28 cellular contexts compared by ENCODE assay signal in genomic region chrX:10393899-10394298, GRCh38.
DNase-seq lines count a peak whose midpoint lies in the region; ATAC-seq and TF ChIP-seq lines count a peak whose summit lies in the region.
"Had no signal": no experiment of that assay in that cellular context is flagged by ENCODE, and none has a peak within 500 bp of the region (broad histone marks: within the 10 kb centered on the region; RNA-seq: fewer than 3 reads in every experiment).

No MANE protein-coding gene starts in this region.

- H4K20me1 ChIP-seq in PC-3 (ENCODE audit: low read length): no peaks in the 10 kb centered on the region
- H4K20me1 ChIP-seq: BLaER1 had no signal

- H3K4me3 ChIP-seq in PC-3 (ENCODE audit: low read length): no peak overlapping the region
- H3K4me3 ChIP-seq in epithelial cell of esophagus (ENCODE audit: low read length): no peak overlapping the region
- H3K4me3 ChIP-seq: BLaER1, dorsolateral prefrontal cortex, ovary, SK-N-MC, smooth muscle cell had no signal

- TF ChIP-seq CTCF in PC-3 (conservative IDR thresholded peaks at IDR 0.05; ENCODE audit: low read depth, low read length) (no peak), epithelial cell of esophagus (IDR thresholded peaks at IDR 0.05; ENCODE audit: insufficient read depth, low read depth, low read length, missing control alignments) (no peak)

- H3K4me1 ChIP-seq in PC-3 (ENCODE audit: insufficient read depth, low read length): peaks cover 6% of the 10 kb centered on the region

- H3F3A ChIP-seq in PC-3 (ENCODE audit: low read length, unreplicated experiment): no peaks in the 10 kb centered on the region

- BruUV-seq in PC-3 (replicated peaks; lab: Mats Ljungman, UMichigan): no TSS peak

- POLR2A ChIA-PET in PC-3 (lab: Charles Lee; ENCODE audit: unreplicated experiment): interaction anchor here (0.6 kb wide), 1 partner anchor 54 kb away, joined by 3 read pairs; no protein-coding TSS in a partner anchor
- POLR2A ChIA-PET in HEK293T (lab: Yijun Ruan, JAX): no interaction called here

- no peaks in the 10 kb centered on the region for H3K9me2 ChIP-seq in PC-3 (replicated peaks; ENCODE audit: low read length)

- H3K4me2 ChIP-seq in PC-3 (ENCODE audit: low read length): peak overlapping the region; percentile 5; the same call in 1 of the 2 replicates
- H3K4me2 ChIP-seq: BLaER1, smooth muscle cell had no signal

- ATAC-seq in PC-3: peak; percentile 67
- ATAC-seq: left colon had no signal

- H2AFZ ChIP-seq in PC-3 (ENCODE audit: low read length): no peak overlapping the region

- H3K9ac ChIP-seq in PC-3 (ENCODE audit: low read length): no peak overlapping the region
- H3K9ac ChIP-seq: BLaER1 had no signal

- intact Hi-C loops in PC-3 (cut with micrococcal nuclease): no loop called here

- no peaks in the 10 kb centered on the region for H3K36me3 ChIP-seq in PC-3 (ENCODE audit: low read depth, low read length)
- H3K36me3 ChIP-seq: BLaER1, ovary had no signal

- 0 out of 2 replicates have a peak overlapping the region, but pooled peaks have one; percentile 9 for H3K27ac ChIP-seq in PC-3 (ENCODE audit: low read length)
- H3K27ac ChIP-seq: BLaER1, dorsolateral prefrontal cortex, ovary, SK-N-MC had no signal

- no peaks in the 10 kb centered on the region for H3K9me3 ChIP-seq in PC-3 (ENCODE audit: low read length)
- H3K9me3 ChIP-seq: BLaER1, ovary had no signal

- H3K27me3 ChIP-seq in PC-3 (ENCODE audit: low read length): no peaks in the 10 kb centered on the region
- H3K27me3 ChIP-seq: ovary had no signal

- no peaks in the 10 kb centered on the region for H3K79me2 ChIP-seq in PC-3 (ENCODE audit: low read length)

- DNase-seq in COLO829 (ENCODE audit: low spot score) (peak; percentile 8), PC-3 (peak; percentile 68), epithelial cell of esophagus (ENCODE audit: low read depth) (peak; percentile 35), renal cortical epithelial cell (ENCODE audit: low read depth) (peak; percentile 8), NCI-H510A treated with DMSO at 0.1 percent for 48 hours (lab: John Stamatoyannopoulos, UW) (no peak), globus pallidus (ENCODE audit: low spot score) (no peak), HEK293T (ENCODE audit: extremely low spot score) (no peak)
- DNase-seq: activated CD4-positive, alpha-beta memory T cell treated with anti-CD3 and anti-CD28 coated beads for 36 hours; activated CD4-positive, CD25-positive, alpha-beta regulatory T cell treated with anti-CD3 and anti-CD28 coated beads, Interleukin-2, amount 50 U/mL, for 72 hours; activated CD8-positive, alpha-beta memory T cell treated with anti-CD3 and anti-CD28 coated beads, Interleukin-2, amount 50 U/mL, for 4 hours; activated naive CD4-positive, alpha-beta T cell treated with anti-CD3 and anti-CD28 coated beads for 36 hours; DMS79; dorsolateral prefrontal cortex; GF-D8; HCEC 1CT; immature natural killer cell; Karpas-422; left colon; MV-4-11; NCI-H1436 treated with DMSO at 0.1 percent for 48 hours; NCI-H226; NCI-H748 treated with DMSO at 0.1 percent for 48 hours; ovary; retina; stimulated activated naive CD4-positive, alpha-beta T cell treated with Interleukin-2 at 50 U/mL for 16 hours had no signal

- CTCF ChIA-PET in PC-3 (lab: Charles Lee): no interaction called here
- CTCF ChIA-PET in HEK293T (lab: Yijun Ruan, JAX): no interaction called here

TF ChIP-seq in HEK293T, 16 proteins besides CTCF, POLR2A, EP300 and RAD21:
- TF ChIP-seq SP1 (IDR thresholded peaks at IDR 0.05): no peak
- TF ChIP-seq CTBP1 (IDR thresholded peaks at IDR 0.05; ENCODE audit: borderline replicate concordance): no peak

Comparison
In these comparisons a context has a peak if more than half of its experiments do, and no peak if none do; other contexts are left out.
1. DNase-seq: peak in COLO829 (single experiment), PC-3 (single experiment), epithelial cell of esophagus (single experiment) and renal cortical epithelial cell (single experiment); none in NCI-H510A treated with DMSO at 0.1 percent for 48 hours (single experiment), globus pallidus (single experiment) and HEK293T (single experiment).